Comparison of ENCODE assay signal across 8 cellular contexts in genomic region chr5:141387557-141388311, GRCh38. TPM values are rescaled to one million over a fixed set of nuclear protein-coding genes. Genes with fewer than 3 reads are reported as not detected.
A peak's percentile ranks its signal among the peaks of the same experiment; 100 is the strongest.
DNase-seq lines count a peak whose midpoint lies in the region; ATAC-seq, FAIRE-seq and TF ChIP-seq lines count a peak whose summit lies in the region.
"Not testable (repeated sequence)": the region's sequence is repeated elsewhere in the genome, so short reads cannot be mapped to it uniquely, and the experiment has no call there.

TSS of gene PCDHGB4 (plus strand) at chr5:141387698. CDS start at chr5:141387885, 187 bp downstream.

- TF ChIP-seq CTCF in HepG2 (CRISPR knock-in tag; IDR thresholded peaks at IDR 0.05): peak; percentile 66

- not testable (repeated sequence) for H3K9ac ChIP-seq in HepG2 (ENCODE audit: insufficient read depth, low read depth, low read length)

- CTCF ChIA-PET in HepG2 (lab: Yijun Ruan, JAX; ENCODE audit: low intra/inter-chr PET ratio, low total read pairs): interaction anchor here (0.6 to 1.5 kb wide), 3 partner anchors 137 to 177 kb away, joined by 3 to 8 read pairs (median 3); no protein-coding TSS in a partner anchor

- peaks cover 88% of the 10 kb centered on the region for H3K27me3 ChIP-seq in ACC112 (ENCODE audit: insufficient read depth, low read length)
- not testable (repeated sequence) for H3K27me3 ChIP-seq in HepG2 (ENCODE audit: control insufficient read depth in 1 of 2, insufficient read depth in 2 of 2, low read length in 2 of 2)

- H3K36me3 Mint-ChIP-seq in activated naive CD8-positive, alpha-beta T cell treated with anti-CD3 and anti-CD28 coated beads, Interleukin-2, amount 10 ng/mL, durations not matched to agents 7 days and 5 days: not testable (repeated sequence)

- in situ Hi-C loops in HepG2 (cut with HindIII; ENCODE audit: extremely low pct_ligation_motif_present, low pct_unique_long_range_greater_than_20kb): not testable (repeated sequence)

- not testable (repeated sequence) for DNase-seq in GM18507 (ENCODE audit: extremely low spot score, insufficient read length, low read depth)
- DNase-seq in RPMI8226 (peak; percentile 39), fibroblast of peridontal ligament (ENCODE audit: extremely low read depth) (peak; percentile 60), HepG2 (ENCODE audit: low spot score) (peak; percentile 16), retina (peak; percentile 22)
- DNase-seq in activated naive CD8-positive, alpha-beta T cell treated with anti-CD3 and anti-CD28 coated beads, Interleukin-2, amount 10 ng/mL, durations not matched to agents 7 days and 5 days: peak; percentile 52

- intact Hi-C loops in HepG2 (cut with micrococcal nuclease; ENCODE audit: unreplicated experiment): not testable (repeated sequence)

- POLR2A ChIA-PET in activated naive CD8-positive, alpha-beta T cell treated with anti-CD3 and anti-CD28 coated beads, Interleukin-2, amount 10 ng/mL, durations not matched to agents 7 days and 5 days (lab: Charles Lee): not testable (repeated sequence)
- POLR2A ChIA-PET in HepG2 (lab: Yijun Ruan, JAX): interaction anchor here (1.2 kb wide), 1 partner anchor 67 kb away, joined by 3 read pairs; the partner anchor contains the start of gene TAF7

- peak within 1 kb of the TSS; percentile 56 for H3K27ac Mint-ChIP-seq in activated naive CD8-positive, alpha-beta T cell treated with anti-CD3 and anti-CD28 coated beads, Interleukin-2, amount 10 ng/mL, durations not matched to agents 7 days and 5 days

- H3K4me3 Mint-ChIP-seq in activated naive CD8-positive, alpha-beta T cell treated with anti-CD3 and anti-CD28 coated beads, Interleukin-2, amount 10 ng/mL, durations not matched to agents 7 days and 5 days: peak within 1 kb of the TSS; percentile 30

- TSS peak; percentile 47 for BruUV-seq in HepG2 (replicated peaks; lab: Mats Ljungman, UMichigan)

- peak; percentile 59 for TF ChIP-seq RAD21 in HepG2 (CRISPR knock-in tag; IDR thresholded peaks at IDR 0.05)

- H3K27me3 Mint-ChIP-seq in activated naive CD8-positive, alpha-beta T cell treated with anti-CD3 and anti-CD28 coated beads, Interleukin-2, amount 10 ng/mL, durations not matched to agents 7 days and 5 days: peaks cover 36% of the 10 kb centered on the region

- TF ChIP-seq POLR2A in HepG2 (IDR thresholded peaks at IDR 0.05; ENCODE audit: insufficient read depth in 1 of 2, low read depth in 2 of 2, low read length in 2 of 2): not testable (repeated sequence)

- peak within 1 kb of the TSS; percentile 51 for H3K4me2 ChIP-seq in HepG2 (ENCODE audit: low read depth, low read length)

- H3K4me1 Mint-ChIP-seq in activated naive CD8-positive, alpha-beta T cell treated with anti-CD3 and anti-CD28 coated beads, Interleukin-2, amount 10 ng/mL, durations not matched to agents 7 days and 5 days: not testable (repeated sequence)

- peaks cover 18% of the 10 kb centered on the region for H3K9me3 Mint-ChIP-seq in activated naive CD8-positive, alpha-beta T cell treated with anti-CD3 and anti-CD28 coated beads, Interleukin-2, amount 10 ng/mL, durations not matched to agents 7 days and 5 days

- not testable (repeated sequence) for H4K20me1 ChIP-seq in HepG2 (ENCODE audit: insufficient read depth, low read length)

- ATAC-seq in HG02798 (IDR thresholded peaks at IDR 0.05; ENCODE audit: poor library complexity, unreplicated experiment) (peak; percentile 88), HepG2 (peak; percentile 96)
- ATAC-seq in activated naive CD8-positive, alpha-beta T cell treated with anti-CD3 and anti-CD28 coated beads, Interleukin-2, amount 10 ng/mL, durations not matched to agents 7 days and 5 days (ENCODE audit: low read depth): peak; percentile 58

- not testable (repeated sequence) for H2AFZ ChIP-seq in ACC112 (ENCODE audit: low read length, unreplicated experiment); HepG2 (ENCODE audit: low read length)

- FAIRE-seq in GM18507 (lab: Jason Lieb, UNC): peak; percentile 49
- peak; percentile 44 for FAIRE-seq in HepG2 (lab: Jason Lieb, UNC)

- H3K9me3 ChIP-seq in HepG2 (ENCODE audit: low read length): peaks cover 18% of the 10 kb centered on the region

- TF ChIP-seq EP300 in HepG2 (IDR thresholded peaks at IDR 0.05; ENCODE audit: low read depth in 2 of 2, low read length in 2 of 2); HepG2 (CRISPR knock-in tag; IDR thresholded peaks at IDR 0.05; ENCODE audit: borderline replicate concordance): not testable (repeated sequence)

- not testable (repeated sequence) for H3K79me2 ChIP-seq in ACC112 (ENCODE audit: control insufficient read depth, insufficient read depth, low read length, unreplicated experiment); HepG2 (ENCODE audit: insufficient read depth, low read length)

- WGBS in HepG2 (ENCODE audit: low lambda C conversion rate): 46% methylated on average over 18 of the region's 40 CpGs

- not testable (repeated sequence) for H3K27ac ChIP-seq in ACC112 (ENCODE audit: low read depth, low read length); HepG2 (ENCODE audit: extremely low read length, insufficient read depth, low read length)

- H3K4me3 ChIP-seq in ACC112 (ENCODE audit: low read depth, low read length): peak within 1 kb of the TSS; percentile 56
- peak within 1 kb of the TSS in 2 of 3 experiments; percentile 39 to 50; a peak in 4 of 6 replicates for H3K4me3 ChIP-seq in HepG2 (replicated peaks in 1 of 3; ENCODE audit: insufficient read depth in 1 of 3, low read depth in 2 of 3, low read length in 3 of 3)

- not testable (repeated sequence) for H3K36me3 ChIP-seq in ACC112 (ENCODE audit: insufficient read depth, low read length); HepG2 (replicated peaks in 1 of 2; ENCODE audit: control insufficient read depth in 1 of 2, insufficient read depth in 2 of 2, low read length in 2 of 2)

- not testable (repeated sequence) for H3K4me1 ChIP-seq in ACC112 (ENCODE audit: control insufficient read depth, insufficient read depth, low read length, unreplicated experiment); HepG2 (ENCODE audit: insufficient read depth, low read length)

TF ChIP-seq in HepG2, 621 proteins besides CTCF, POLR2A, EP300 and RAD21 (continues in another document):
- TF ChIP-seq PHF8 (CRISPR knock-in tag; IDR thresholded peaks at IDR 0.05) (0 out of 2 replicates have a peak, but pooled peaks have one; percentile 19), ZNF800 (CRISPR knock-in tag; IDR thresholded peaks at IDR 0.05) (peak; percentile 46; the same call in 1 of the 2 replicates), KDM2A (CRISPR knock-in tag; IDR thresholded peaks at IDR 0.05; ENCODE audit: borderline replicate concordance, low read depth) (peak; percentile 31; the same call in 1 of the 2 replicates), STAG1 (CRISPR knock-in tag; IDR thresholded peaks at IDR 0.05) (peak; percentile 64)

RNA-seq across cellular contexts. Expression of gene PCDHGB4, which starts in this region (rescaled TPM):
- under 1 TPM in 1 of 2 experiments, not detected in 1; 0.11 TPM for total RNA-seq in activated naive CD8-positive, alpha-beta T cell treated with anti-CD3 and anti-CD28 coated beads, Interleukin-2, amount 10 ng/mL, durations not matched to agents 7 days and 5 days
- 1.7 and 3.3 TPM in 2 replicates for total RNA-seq in HepG2 (2016; rRNA removed; fragmentation: Illumina TruSeq; extraction: Trizol)
- 0.09 and 0.10 TPM in 2 replicates for total RNA-seq in HepG2 (2016; cell fraction: cytosol; rRNA removed; fragmentation: Illumina TruSeq; extraction: Trizol; ENCODE audit: low read depth)
- total RNA-seq in HepG2 (2016; cell fraction: insoluble cytoplasmic fraction; rRNA removed; fragmentation: Illumina TruSeq; extraction: Trizol): 1.4 and 3.4 TPM in 2 replicates
- 0.24 and 0.43 TPM in 2 replicates for total RNA-seq in HepG2 (2016; cell fraction: membrane; rRNA removed; fragmentation: Illumina TruSeq; extraction: Trizol)
- 4.9 and 5.3 TPM in 2 replicates for total RNA-seq in HepG2 (2016; cell fraction: nucleus; rRNA removed; fragmentation: Illumina TruSeq; extraction: Trizol)
- polyA plus RNA-seq in HepG2 (2011; rRNA removed): 1.7 and 2.1 TPM in 2 replicates
- 1.5 and 1.7 TPM in 2 replicates for polyA plus RNA-seq in HepG2 (2011; cell fraction: cytosol; rRNA removed)
- polyA plus RNA-seq in HepG2 (2011; cell fraction: nucleus; rRNA removed): 2.5 and 2.6 TPM in 2 replicates
- polyA plus RNA-seq in HepG2 (2012): 1.4 and 1.6 TPM in 2 replicates
- 0.02 and 0.07 TPM in 2 replicates for polyA plus RNA-seq in HepG2 (2016; cell fraction: cytosol; fragmentation: Illumina TruSeq; extraction: Trizol; ENCODE audit: low read depth)
- 0.84 and 1.1 TPM in 2 replicates for polyA plus RNA-seq in HepG2 (2016; cell fraction: insoluble cytoplasmic fraction; fragmentation: Illumina TruSeq; extraction: Trizol; ENCODE audit: low read depth)
- 0.15 and 0.19 TPM in 2 replicates for polyA plus RNA-seq in HepG2 (2016; cell fraction: membrane; fragmentation: Illumina TruSeq; extraction: Trizol; ENCODE audit: low read depth)
- polyA plus RNA-seq in HepG2 (2016; cell fraction: nucleus; fragmentation: Illumina TruSeq; extraction: Trizol; ENCODE audit: insufficient read depth, low read depth): 2.9 and 3.8 TPM in 2 replicates
- 7.9 TPM in 1 of 2 replicates, not detected in the other for polyA minus RNA-seq in HepG2 (2011; rRNA and poly(A)+ RNA removed; ENCODE audit: low replicate concordance)
- 2.3 and 4.1 TPM in 2 replicates for polyA minus RNA-seq in HepG2 (2011; cell fraction: cytosol; rRNA and poly(A)+ RNA removed)
- 6.3 and 7.1 TPM in 2 replicates for polyA minus RNA-seq in HepG2 (2011; cell fraction: nucleus; rRNA and poly(A)+ RNA removed)

Comparison
In these comparisons a context has a peak if more than half of its experiments do, and no peak if none do; other contexts are left out.
1. Peak in DNase-seq and ATAC-seq in activated naive CD8-positive, alpha-beta T cell treated with anti-CD3 and anti-CD28 coated beads, Interleukin-2, amount 10 ng/mL, durations not matched to agents 7 days and 5 days; RNA of the gene not detected or under 1 TPM.